ENCODE assay signal across 8 cellular contexts in genomic region chr19:55675661-55676354, GRCh38. TPM values are rescaled to one million over a fixed set of nuclear protein-coding genes. Genes with fewer than 3 reads are reported as not detected.
A peak's percentile ranks its signal among the peaks of the same experiment; 100 is the strongest.
DNase-seq lines count a peak whose midpoint lies in the region; ATAC-seq and TF ChIP-seq lines count a peak whose summit lies in the region.

No MANE protein-coding gene starts in this region.

- H3K36me3 ChIP-seq in Karpas-422 (ENCODE audit: insufficient read depth, low read length), result peaks cover 20% of the 10 kb centered on the region; the same call in 1 of the 2 replicates
- H3K36me3 ChIP-seq in muscle layer of duodenum (ENCODE audit: control insufficient read depth in 1 of 2, insufficient read depth in 2 of 2, low read length in 2 of 2), result peaks cover 21 to 33% of the 10 kb centered on the region in 2 donors

- H3K36me3 Mint-ChIP-seq in chondrocyte (ENCODE audit: low read depth), result peaks cover 16% of the 10 kb centered on the region

- no peaks in the 10 kb centered on the region for H3K9me3 Mint-ChIP-seq in chondrocyte (ENCODE audit: low read depth)

- CTCF ChIA-PET in AG04450 (lab: Charles Lee), result interaction anchor here (1.1 kb wide), 1 partner anchor 21 kb away, joined by 3 read pairs; no protein-coding TSS in a partner anchor

- H3K9me3 ChIP-seq in AG04450 (ENCODE audit: control insufficient read depth, insufficient read depth, low read length), result no peaks in the 10 kb centered on the region; the same call in 1 of the 2 replicates
- no peaks in the 10 kb centered on the region for H3K9me3 ChIP-seq in Karpas-422 (ENCODE audit: low read length)
- H3K9me3 ChIP-seq in muscle layer of duodenum (ENCODE audit: control insufficient read depth in 1 of 2, low read length in 2 of 2), result no peaks in the 10 kb centered on the region

- peaks cover 84% of the 10 kb centered on the region for H3K79me2 ChIP-seq in Karpas-422 (ENCODE audit: low read length)

- POLR2A ChIA-PET in AG04450 (lab: Yijun Ruan, JAX), result no interaction called here

- H3K27me3 Mint-ChIP-seq in chondrocyte (ENCODE audit: low read depth), result no peaks in the 10 kb centered on the region

- ATAC-seq in HG03520 (IDR thresholded peaks at IDR 0.05; ENCODE audit: unreplicated experiment) (no peak), GM18498 (IDR thresholded peaks at IDR 0.05; ENCODE audit: unreplicated experiment) (no peak), GM21447 (IDR thresholded peaks at IDR 0.05; ENCODE audit: unreplicated experiment) (no peak), HG03571 (IDR thresholded peaks at IDR 0.05; ENCODE audit: unreplicated experiment) (no peak)

- peaks cover 53% of the 10 kb centered on the region for H4K20me1 ChIP-seq in Karpas-422 (ENCODE audit: insufficient read depth, low read depth, low read length)

- peak overlapping the region; percentile 31 for H3K27ac ChIP-seq in AG04450 (ENCODE audit: low read depth, low read length)
- H3K27ac ChIP-seq in Karpas-422 (ENCODE audit: low read length), result peak overlapping the region; percentile 94
- H3K27ac ChIP-seq in muscle layer of duodenum (ENCODE audit: low read length), result peak overlapping the region; percentile 93

- H2AFZ ChIP-seq in Karpas-422 (ENCODE audit: low read length), result no peak overlapping the region; the same call in 1 of the 2 replicates

- H3K4me3 ChIP-seq in AG04450 (ENCODE audit: low read depth, low read length), result peak overlapping the region; percentile 86
- H3K4me3 ChIP-seq in Karpas-422 (ENCODE audit: low read length), result peak overlapping the region; percentile 82
- peak overlapping the region; percentile 83 to 98 for H3K4me3 ChIP-seq in muscle layer of duodenum (ENCODE audit: low read depth in 1 of 2, low read length in 2 of 2)

- no peak for TF ChIP-seq CTCF in AG04450 (IDR thresholded peaks at IDR 0.05; ENCODE audit: low read depth, low read length)
- TF ChIP-seq CTCF in chondrocyte (IDR thresholded peaks at IDR 0.05), result no peak

- H3K4me1 ChIP-seq in Karpas-422 (ENCODE audit: low read length), result peaks cover 69% of the 10 kb centered on the region
- peaks cover 22 to 40% of the 10 kb centered on the region in 2 donors for H3K4me1 ChIP-seq in muscle layer of duodenum (ENCODE audit: control insufficient read depth in 1 of 2, insufficient read depth in 2 of 2, low read length in 2 of 2)

- DNase-seq in AG04450 (ENCODE audit: low read depth, low spot score) (no peak), Karpas-422 (peak; percentile 58), chondrocyte (ENCODE audit: low spot score) (no peak)

- H3K9me2 ChIP-seq in Karpas-422 (replicated peaks; ENCODE audit: insufficient read depth, low read length), result no peaks in the 10 kb centered on the region

- peak overlapping the region; percentile 92 for H3K4me2 ChIP-seq in Karpas-422 (ENCODE audit: low read depth, low read length, poor library complexity, severe bottlenecking)

- H3K9ac ChIP-seq in Karpas-422 (ENCODE audit: low read length), result peak overlapping the region; percentile 93

- H3K4me1 Mint-ChIP-seq in chondrocyte (ENCODE audit: low read depth), result peaks cover 45% of the 10 kb centered on the region

- H3K27ac Mint-ChIP-seq in chondrocyte (ENCODE audit: unreplicated experiment), result peak overlapping the region; percentile 98

- H3K27me3 ChIP-seq in AG04450 (ENCODE audit: control insufficient read depth, insufficient read depth, low read length), result no peaks in the 10 kb centered on the region
- H3K27me3 ChIP-seq in Karpas-422 (ENCODE audit: low read length), result no peaks in the 10 kb centered on the region
- H3K27me3 ChIP-seq in muscle layer of duodenum (ENCODE audit: low read depth, low read length), result no peaks in the 10 kb centered on the region

- H3K4me3 Mint-ChIP-seq in chondrocyte (ENCODE audit: unreplicated experiment), result peak overlapping the region; percentile 98

RNA-seq across cellular contexts. Expression of gene EPN1, which starts 0.8 kb away (rescaled TPM):
- polyA plus RNA-seq in AG04450 (2011; rRNA removed), result 32.1 and 44.1 TPM in 2 replicates
- polyA minus RNA-seq in AG04450 (2011; rRNA and poly(A)+ RNA removed), result 35.7 and 44.1 TPM in 2 replicates
- 21.2 and 52.5 TPM in 2 replicates for total RNA-seq in Karpas-422 (2014; rRNA removed; shearing (Covaris generic); ENCODE audit: low replicate concordance)
- total RNA-seq in chondrocyte, result 105 to 127 TPM (median 124 TPM) in 3 replicates

RNA-seq across cellular contexts. Expression of gene U2AF2, which starts 21.0 kb away (rescaled TPM):
- polyA plus RNA-seq in AG04450 (2011; rRNA removed), result 90.7 and 130 TPM in 2 replicates
- polyA minus RNA-seq in AG04450 (2011; rRNA and poly(A)+ RNA removed), result 74.9 and 119 TPM in 2 replicates
- 107 and 272 TPM in 2 replicates for total RNA-seq in Karpas-422 (2014; rRNA removed; shearing (Covaris generic); ENCODE audit: low replicate concordance)
- 119 to 137 TPM (median 129 TPM) in 3 replicates for total RNA-seq in chondrocyte

RNA-seq across cellular contexts. Expression of gene CCDC106, which starts 27.8 kb away (rescaled TPM):
- 6.2 and 8.7 TPM in 2 replicates for polyA plus RNA-seq in AG04450 (2011; rRNA removed)
- polyA minus RNA-seq in AG04450 (2011; rRNA and poly(A)+ RNA removed), result 4.0 and 7.8 TPM in 2 replicates
- total RNA-seq in Karpas-422 (2014; rRNA removed; shearing (Covaris generic); ENCODE audit: low replicate concordance), result 26.2 and 54.8 TPM in 2 replicates
- total RNA-seq in chondrocyte, result 20.9 to 26.5 TPM (median 23.5 TPM) in 3 replicates

RNA-seq across cellular contexts. Expression of gene ZNF581, which starts 32.4 kb away (rescaled TPM):
- 19.1 and 22.9 TPM in 2 replicates for polyA plus RNA-seq in AG04450 (2011; rRNA removed)
- 24.8 and 31.8 TPM in 2 replicates for polyA minus RNA-seq in AG04450 (2011; rRNA and poly(A)+ RNA removed)
- 119 and 128 TPM in 2 replicates for total RNA-seq in Karpas-422 (2014; rRNA removed; shearing (Covaris generic); ENCODE audit: low replicate concordance)
- 20.8 to 24.7 TPM (median 24.2 TPM) in 3 replicates for total RNA-seq in chondrocyte

RNA-seq across cellular contexts. Expression of gene ZNF580, which starts 35.0 kb away (rescaled TPM):
- polyA plus RNA-seq in AG04450 (2011; rRNA removed), result 7.3 and 14.0 TPM in 2 replicates
- polyA minus RNA-seq in AG04450 (2011; rRNA and poly(A)+ RNA removed), result 7.4 and 9.0 TPM in 2 replicates
- 44.3 and 47.5 TPM in 2 replicates for total RNA-seq in Karpas-422 (2014; rRNA removed; shearing (Covaris generic); ENCODE audit: low replicate concordance)
- total RNA-seq in chondrocyte, result 42.3 to 59.8 TPM (median 45.0 TPM) in 3 replicates

Comparison
In these comparisons a context has a peak if more than half of its experiments do, and no peak if none do; other contexts are left out.
1. H3K27ac ChIP-seq: peak in every context shown above with its lines; median percentile 94 in Karpas-422; 93 in muscle layer of duodenum; 31 in AG04450.